In genomic region chr7:1473864-1474512, GRCh38 we compare ENCODE assay signal across 9 cellular contexts. TPM values are rescaled to one million over a fixed set of nuclear protein-coding genes. Genes with fewer than 3 reads are reported as not detected.
DNase-seq lines count a peak whose midpoint lies in the region; ATAC-seq, FAIRE-seq and TF ChIP-seq lines count a peak whose summit lies in the region.
"Had no signal": no experiment of that assay in that cellular context is flagged by ENCODE, and none has a peak within 500 bp of the region (broad histone marks: within the 10 kb centered on the region; RNA-seq: fewer than 3 reads in every experiment).

No MANE protein-coding gene starts in this region.

- H4K5ac ChIP-seq in IMR-90 (ENCODE audit: low read depth, low read length): no peak overlapping the region
- no peak overlapping the region for H4K5ac ChIP-seq in H1 (ENCODE audit: insufficient read length, low read depth, low read length)
- no peak overlapping the region for H4K5ac ChIP-seq in mesendoderm (ENCODE audit: low read length)

- H2AFZ ChIP-seq in IMR-90 (replicated peaks; ENCODE audit: low read length, poor library complexity) (peak overlapping the region; percentile 76), H1 (ENCODE audit: low read length) (no peak overlapping the region)

- H2AK5ac ChIP-seq in IMR-90 (ENCODE audit: low read depth, low read length) (no peak overlapping the region; the same call in 1 of the 2 replicates), H1 (ENCODE audit: low read depth, low read length) (no peak overlapping the region), mesendoderm (ENCODE audit: low read length) (no peak overlapping the region)

- H2BK20ac ChIP-seq in IMR-90 (ENCODE audit: low read depth, low read length): no peak overlapping the region
- H2BK20ac ChIP-seq in H1 (ENCODE audit: low read length): no peak overlapping the region

- no peak overlapping the region for H2BK120ac ChIP-seq in IMR-90 (ENCODE audit: low read depth, low read length)
- no peak overlapping the region for H2BK120ac ChIP-seq in H1 (replicated peaks; ENCODE audit: low read depth, low read length)
- no peak overlapping the region for H2BK120ac ChIP-seq in mesendoderm (ENCODE audit: low read depth, low read length)

- peak; percentile 77 for DNase-seq in EL
- DNase-seq in IMR-90: peak; percentile 79
- peak; percentile 94 for DNase-seq in NT2/D1 (ENCODE audit: low read depth, low spot score)
- DNase-seq in activated CD8-positive, alpha-beta memory T cell treated with anti-CD3 and anti-CD28 coated beads, Interleukin-2, amount 10 ng/mL, durations not matched to agents 7 days and 5 days: peak; percentile 91
- peak; percentile 93 to 94 for DNase-seq in H1 (ENCODE audit: low read depth in 1 of 2, low spot score in 2 of 2)
- DNase-seq in mesendoderm: peak; percentile 92
- DNase-seq in stimulated activated CD8-positive, alpha-beta memory T cell treated with anti-CD3 and anti-CD28 coated beads, Interleukin-15, amount 100 ng/mL, for 48 hours (ENCODE audit: low read depth in 2 of 2): peak; percentile 72 to 74

- H4K20me1 ChIP-seq in IMR-90 (ENCODE audit: insufficient read depth, low read length): peaks cover 3% of the 10 kb centered on the region; the same call in 1 of the 2 replicates
- peaks cover 0 to 17% of the 10 kb centered on the region in 2 experiments for H4K20me1 ChIP-seq in H1 (replicated peaks in 1 of 2; ENCODE audit: control insufficient read depth in 1 of 2, insufficient read depth in 2 of 2, low read length in 2 of 2)

- H3K27ac Mint-ChIP-seq in activated CD8-positive, alpha-beta memory T cell treated with anti-CD3 and anti-CD28 coated beads, Interleukin-2, amount 10 ng/mL, durations not matched to agents 7 days and 5 days: no peak overlapping the region
- H3K27ac Mint-ChIP-seq: dendritic cell treated with granulocyte-macrophage colony-stimulating factor and Interleukin-4, amounts not matched to agents 40 ng/mL and 50 ng/mL, for 4 days had no signal

- intact Hi-C loops in IMR-90 (cut with micrococcal nuclease): loop anchor here (2.0 to 5.0 kb wide), 2 partner anchors 41 to 282 kb away; no protein-coding TSS in a partner anchor

- H3K9me3 Mint-ChIP-seq in activated CD8-positive, alpha-beta memory T cell treated with anti-CD3 and anti-CD28 coated beads, Interleukin-2, amount 10 ng/mL, durations not matched to agents 7 days and 5 days (ENCODE audit: low read depth): no peaks in the 10 kb centered on the region
- H3K9me3 Mint-ChIP-seq: dendritic cell treated with granulocyte-macrophage colony-stimulating factor and Interleukin-4, amounts not matched to agents 40 ng/mL and 50 ng/mL, for 4 days had no signal

- in situ Hi-C loops in IMR-90 (cut with MboI; ENCODE audit: low sequenced_read_pairs): no loop called here

- H3K4me1 ChIP-seq in IMR-90 (ENCODE audit: control insufficient read depth, insufficient read depth, low read length) (no peaks in the 10 kb centered on the region), NT2/D1 (ENCODE audit: insufficient read depth, insufficient read length) (peaks cover 10% of the 10 kb centered on the region), H1 (replicated peaks in 1 of 4; ENCODE audit: control insufficient read depth in 3 of 4, insufficient read depth in 4 of 4, low read length in 3 of 4) (no peaks in the 10 kb centered on the region; a peak in 1 of 7 replicates), mesendoderm (ENCODE audit: control insufficient read depth, low read depth, low read length) (no peaks in the 10 kb centered on the region)

- peak overlapping the region; percentile 44 for H2AK9ac ChIP-seq in IMR-90 (replicated peaks; ENCODE audit: low read depth, low read length, poor library complexity)

- no peaks in the 10 kb centered on the region for H3K27me3 ChIP-seq in IMR-90 (ENCODE audit: control insufficient read depth, insufficient read depth, low read length)
- no peaks in the 10 kb centered on the region for H3K27me3 ChIP-seq in NT2/D1 (ENCODE audit: insufficient read depth, insufficient read length)
- H3K27me3 ChIP-seq in H1 (replicated peaks in 1 of 4; ENCODE audit: control insufficient read depth in 3 of 4, extremely low read depth in 1 of 4, insufficient read depth in 3 of 4, low read length in 3 of 4): no peaks in the 10 kb centered on the region
- H3K27me3 ChIP-seq in mesendoderm (ENCODE audit: insufficient read depth, low read length, poor library complexity): no peaks in the 10 kb centered on the region

- peaks cover 69% of the 10 kb centered on the region for H3K36me3 ChIP-seq in IMR-90 (ENCODE audit: control insufficient read depth, insufficient read depth, low read length)
- H3K36me3 ChIP-seq in NT2/D1 (ENCODE audit: insufficient read depth, insufficient read length, low read length): peaks cover 99% of the 10 kb centered on the region
- peaks cover 12 to 83% (median 18%) of the 10 kb centered on the region in 4 experiments for H3K36me3 ChIP-seq in H1 (ENCODE audit: control insufficient read depth in 2 of 4, insufficient read depth in 4 of 4, low read length in 3 of 4)
- peaks cover 6% of the 10 kb centered on the region for H3K36me3 ChIP-seq in mesendoderm (ENCODE audit: control insufficient read depth, insufficient read depth, low read length)

- no peak overlapping the region for H3K18ac ChIP-seq in IMR-90 (ENCODE audit: low read depth, low read length)
- H3K18ac ChIP-seq in H1 (ENCODE audit: extremely low read depth, low read length): no peak overlapping the region
- no peak overlapping the region for H3K18ac ChIP-seq in mesendoderm (ENCODE audit: low read length)

- no peak overlapping the region for H3K56ac ChIP-seq in IMR-90 (ENCODE audit: extremely low read depth, insufficient read depth, low read length)
- no peak overlapping the region for H3K56ac ChIP-seq in H1 (replicated peaks; ENCODE audit: insufficient read length, low read depth, low read length)
- no peak overlapping the region for H3K56ac ChIP-seq in mesendoderm (ENCODE audit: low read length)

- no peak for TF ChIP-seq EP300 in H1 (IDR thresholded peaks at IDR 0.05; ENCODE audit: borderline replicate concordance in 1 of 2, low read depth in 2 of 2, low read length in 2 of 2)

- POLR2A ChIA-PET in IMR-90 (lab: Charles Lee; ENCODE audit: unreplicated experiment) (no interaction called here), H1 (lab: Charles Lee; ENCODE audit: partially characterized antibody) (interaction anchor here (0.6 to 7.4 kb wide), 11 partner anchors 9 to 542 kb away, joined by 3 to 43 read pairs (median 5); no protein-coding TSS in a partner anchor)

- no peak overlapping the region for H2BK12ac ChIP-seq in H1 (ENCODE audit: low read depth, low read length)

- H4K91ac ChIP-seq in IMR-90 (ENCODE audit: insufficient read depth, low read depth, low read length) (no peak overlapping the region), H1 (replicated peaks; ENCODE audit: insufficient read length, low read length) (no peak overlapping the region)

- no peak overlapping the region for H4K8ac ChIP-seq in IMR-90 (ENCODE audit: low read depth in 2 of 2, low read length in 2 of 2)
- H4K8ac ChIP-seq in H1 (ENCODE audit: extremely low read depth, insufficient read depth, low read length): no peak overlapping the region; the same call in 1 of the 2 replicates
- H4K8ac ChIP-seq in mesendoderm (ENCODE audit: low read depth, low read length): no peak overlapping the region

- no peak overlapping the region for H2BK5ac ChIP-seq in IMR-90 (ENCODE audit: low read depth, low read length, poor library complexity, severe bottlenecking)
- H2BK5ac ChIP-seq in H1 (ENCODE audit: low read depth, low read length): no peak overlapping the region
- no peak overlapping the region for H2BK5ac ChIP-seq in mesendoderm (ENCODE audit: low read length)

- peaks cover 3% of the 10 kb centered on the region for H3K36me3 Mint-ChIP-seq in activated CD8-positive, alpha-beta memory T cell treated with anti-CD3 and anti-CD28 coated beads, Interleukin-2, amount 10 ng/mL, durations not matched to agents 7 days and 5 days

- TF ChIP-seq POLR2A in IMR-90 (IDR thresholded peaks at IDR 0.05; ENCODE audit: low read depth, low read length): no peak
- TF ChIP-seq POLR2A in H1 (IDR thresholded peaks at IDR 0.05; ENCODE audit: control extremely low read depth in 1 of 2, low read depth in 2 of 2, low read length in 2 of 2): no peak

- H3K27ac ChIP-seq in IMR-90 (ENCODE audit: insufficient read depth, low read length): no peak overlapping the region
- H3K27ac ChIP-seq in H1 (ENCODE audit: low read depth, low read length): no peak overlapping the region
- no peak overlapping the region for H3K27ac ChIP-seq in mesendoderm (ENCODE audit: low read depth, low read length)

- H3K4ac ChIP-seq in IMR-90 (ENCODE audit: low read depth, low read length) (no peak overlapping the region), H1 (replicated peaks; ENCODE audit: insufficient read length, low read depth, low read length) (no peak overlapping the region), mesendoderm (ENCODE audit: low read depth, low read length) (no peak overlapping the region)

- peak; percentile 86 for TF ChIP-seq RAD21 in IMR-90 (IDR thresholded peaks at IDR 0.05; ENCODE audit: low read length)
- TF ChIP-seq RAD21 in H1 (IDR thresholded peaks at IDR 0.05 in 1 of 2, conservative IDR thresholded peaks at IDR 0.05 in 1 of 2; ENCODE audit: low read depth in 2 of 2, low read length in 2 of 2): peak; percentile 82 to 85

- H2BK15ac ChIP-seq in IMR-90 (ENCODE audit: low read depth, low read length): no peak overlapping the region
- no peak overlapping the region for H2BK15ac ChIP-seq in H1 (ENCODE audit: low read length)
- H2BK15ac ChIP-seq in mesendoderm (replicated peaks; ENCODE audit: low read depth): no peak overlapping the region

- H3K4me3 ChIP-seq in IMR-90 (ENCODE audit: insufficient read depth, low read depth, low read length) (no peak overlapping the region), NT2/D1 (ENCODE audit: insufficient read length, low read depth) (no peak overlapping the region), H1 (ENCODE audit: extremely low read depth in 1 of 4, insufficient read depth in 2 of 4, low read depth in 3 of 4, low read length in 4 of 4) (no peak overlapping the region), mesendoderm (ENCODE audit: low read length) (no peak overlapping the region)

- H3K9me3 ChIP-seq in IMR-90 (ENCODE audit: control insufficient read depth, insufficient read depth, low read length) (no peaks in the 10 kb centered on the region), NT2/D1 (ENCODE audit: insufficient read depth, low read length) (no peaks in the 10 kb centered on the region), H1 (ENCODE audit: insufficient read depth in 2 of 2, low read depth in 1 of 2, low read length in 1 of 2) (no peaks in the 10 kb centered on the region)

- peak; percentile 94 for ATAC-seq in IMR-90 (ENCODE audit: low read depth)
- peak; percentile 89 for ATAC-seq in activated CD8-positive, alpha-beta memory T cell treated with anti-CD3 and anti-CD28 coated beads, Interleukin-2, amount 10 ng/mL, durations not matched to agents 7 days and 5 days
- no peak for ATAC-seq in HG02588 (IDR thresholded peaks at IDR 0.05; ENCODE audit: unreplicated experiment)

- peaks cover 11% of the 10 kb centered on the region for H3K4me1 Mint-ChIP-seq in activated CD8-positive, alpha-beta memory T cell treated with anti-CD3 and anti-CD28 coated beads, Interleukin-2, amount 10 ng/mL, durations not matched to agents 7 days and 5 days

- TF ChIP-seq CTCF in IMR-90 (conservative IDR thresholded peaks at IDR 0.05; ENCODE audit: low read depth, low read length) (peak; percentile 90), H1 (IDR thresholded peaks at IDR 0.05; ENCODE audit: control extremely low read depth in 1 of 3, insufficient read depth in 1 of 3, low read depth in 1 of 3, low read length in 3 of 3) (peak in 2 of 3 experiments; percentile 85 to 99; a peak in 3 of 4 replicates)

- CTCF ChIA-PET in IMR-90 (lab: Yijun Ruan, JAX) (interaction anchor here (0.8 to 1.5 kb wide), 3 partner anchors 13 to 61 kb away, joined by 3 to 8 read pairs (median 3); no protein-coding TSS in a partner anchor), H1 (lab: Charles Lee; ENCODE audit: partially characterized antibody) (interaction anchor here (0.6 to 4.5 kb wide), 42 partner anchors 8 to 409 kb away, joined by 3 to 38 read pairs (median 4); no protein-coding TSS in a partner anchor)
- CTCF ChIA-PET in activated CD8-positive, alpha-beta memory T cell treated with anti-CD3 and anti-CD28 coated beads, Interleukin-2, amount 10 ng/mL, durations not matched to agents 7 days and 5 days (lab: Charles Lee): interaction anchor here (0.6 to 2.2 kb wide), 25 partner anchors 10 to 659 kb away, joined by 3 to 14 read pairs (median 4); no protein-coding TSS in a partner anchor

- H3K79me2 ChIP-seq in H1 (ENCODE audit: control insufficient read depth in 1 of 2, insufficient read depth in 2 of 2, low read length in 2 of 2): no peaks in the 10 kb centered on the region
- H3K79me2 ChIP-seq in mesendoderm (ENCODE audit: control insufficient read depth, insufficient read depth, low read length): no peaks in the 10 kb centered on the region

- H3K4me2 ChIP-seq in IMR-90 (ENCODE audit: low read depth, low read length) (no peak overlapping the region), H1 (ENCODE audit: insufficient read depth in 1 of 2, low read depth in 2 of 2, low read length in 2 of 2) (no peak overlapping the region), mesendoderm (ENCODE audit: low read length) (no peak overlapping the region)

- no TSS peak for BruUV-seq in IMR-90 (replicated peaks; lab: Mats Ljungman, UMichigan)

- H3K23ac ChIP-seq in IMR-90 (ENCODE audit: low read depth, low read length) (no peak overlapping the region), H1 (ENCODE audit: insufficient read length) (no peak overlapping the region), mesendoderm (ENCODE audit: low read length) (no peak overlapping the region)

- H3K9ac ChIP-seq in IMR-90 (ENCODE audit: low read depth, low read length) (no peak overlapping the region), NT2/D1 (ENCODE audit: insufficient read length, low read depth) (peak overlapping the region; percentile 52), H1 (replicated peaks in 1 of 4; ENCODE audit: extremely low read depth in 1 of 4, low read depth in 3 of 4, low read length in 3 of 4) (no peak overlapping the region), mesendoderm (ENCODE audit: low read length) (no peak overlapping the region)

- H3K27me3 Mint-ChIP-seq in activated CD8-positive, alpha-beta memory T cell treated with anti-CD3 and anti-CD28 coated beads, Interleukin-2, amount 10 ng/mL, durations not matched to agents 7 days and 5 days: no peaks in the 10 kb centered on the region
- H3K27me3 Mint-ChIP-seq: dendritic cell treated with granulocyte-macrophage colony-stimulating factor and Interleukin-4, amounts not matched to agents 40 ng/mL and 50 ng/mL, for 4 days had no signal

- dilution Hi-C loops in IMR-90 (cut with HindIII; ENCODE audit: low sequenced_read_pairs, unreplicated experiment): no loop called here

- no peak overlapping the region for H3K14ac ChIP-seq in IMR-90 (replicated peaks; ENCODE audit: low read depth, low read length)
- H3K14ac ChIP-seq in H1 (ENCODE audit: insufficient read length): no peak overlapping the region

- H3K23me2 ChIP-seq in H1 (ENCODE audit: low read depth, low read length): no peaks in the 10 kb centered on the region

- no peaks in the 10 kb centered on the region for H3K9me1 ChIP-seq in IMR-90 (ENCODE audit: insufficient read depth, low read length)

- FAIRE-seq in H1 (lab: Jason Lieb, UNC): no peak

- 67% methylated on average over 11 of the region's 37 CpGs; no CpG with 5 or more reads in 1 of the 2 experiments for WGBS in IMR-90 (ENCODE audit: extremely low coverage in 2 of 2, insufficient read length in 1 of 2), 2 experiments
- 54% methylated on average over 19 of the region's 37 CpGs; no CpG with 5 or more reads in 1 of the 2 experiments for WGBS in H1 (ENCODE audit: extremely low coverage in 1 of 2, insufficient coverage in 1 of 2, insufficient read length in 1 of 2, insufficient replicate concordance in 2 of 2, low coverage in 1 of 2, low lambda C conversion rate in 2 of 2, missing lambda C conversion rate in 1 of 2), 2 experiments
- no CpG with 5 or more reads among the region's 37 CpGs for WGBS in mesendoderm (ENCODE audit: extremely low coverage, insufficient coverage, low lambda C conversion rate)

- H3K4me3 Mint-ChIP-seq in activated CD8-positive, alpha-beta memory T cell treated with anti-CD3 and anti-CD28 coated beads, Interleukin-2, amount 10 ng/mL, durations not matched to agents 7 days and 5 days: no peak overlapping the region
- H3K4me3 Mint-ChIP-seq: dendritic cell treated with granulocyte-macrophage colony-stimulating factor and Interleukin-4, amounts not matched to agents 40 ng/mL and 50 ng/mL, for 4 days had no signal

- H3K79me1 ChIP-seq in IMR-90 (ENCODE audit: low read depth in 1 of 2, low read length in 2 of 2) (no peaks in the 10 kb centered on the region), H1 (ENCODE audit: low read depth, low read length) (no peaks in the 10 kb centered on the region), mesendoderm (ENCODE audit: low read length) (no peaks in the 10 kb centered on the region)

RNA-seq across cellular contexts. Expression of gene MICALL2, which starts 14.7 kb away (rescaled TPM):
- 6.1 and 6.6 TPM in 2 replicates for total RNA-seq in IMR-90 (2012; rRNA removed)
- polyA plus RNA-seq in IMR-90 (2012; rRNA removed): 34.1 and 37.2 TPM in 2 replicates
- 14.3 and 22.8 TPM in 2 replicates for polyA plus RNA-seq in IMR-90 (2012; cell fraction: cytosol; rRNA removed)
- polyA plus RNA-seq in IMR-90 (2012; cell fraction: nucleus; rRNA removed; ENCODE audit: low replicate concordance): 294 and 597 TPM in 2 replicates
- 1 to 10 TPM; 2.1 to 2.2 TPM for total RNA-seq in activated CD8-positive, alpha-beta memory T cell treated with anti-CD3 and anti-CD28 coated beads, Interleukin-2, amount 10 ng/mL, durations not matched to agents 7 days and 5 days
- 7.7 and 8.5 TPM in 2 replicates for total RNA-seq in H1 (2021; fragmentation: NEBNext Ultra II Directional; extraction: Animal tissue kit (Norgen Biotek cat#: 25700))
- 5.3 and 7.4 TPM in 2 replicates for polyA plus RNA-seq in H1 (2011; rRNA removed)
- polyA plus RNA-seq in H1 (2011; cell fraction: cytosol; rRNA removed): 7.2 TPM
- 64.5 TPM for polyA plus RNA-seq in H1 (2011; cell fraction: nucleus; rRNA removed)
- polyA plus RNA-seq in H1 (2012, experiment 1 of 2): 4.7 to 12.0 TPM (median 11.0 TPM) in 4 replicates
- polyA plus RNA-seq in H1 (2012, experiment 2 of 2): 4.4 TPM
- 8.1 TPM for polyA plus RNA-seq in H1 (2013, experiment 1 of 2)
- polyA plus RNA-seq in H1 (2013, experiment 2 of 2): 6.8 TPM
- polyA minus RNA-seq in H1 (2011; rRNA and poly(A)+ RNA removed): 8.8 and 9.6 TPM in 2 replicates
- 5.7 TPM for polyA minus RNA-seq in H1 (2011; cell fraction: cytosol; rRNA and poly(A)+ RNA removed)
- polyA minus RNA-seq in H1 (2011; cell fraction: nucleus; rRNA and poly(A)+ RNA removed): 14.6 TPM
- 4.0 TPM for polyA plus RNA-seq in mesendoderm (2013, experiment 1 of 2)
- polyA plus RNA-seq in mesendoderm (2013, experiment 2 of 2): 3.6 TPM

RNA-seq across cellular contexts. Expression of gene INTS1, which starts 30.2 kb away (rescaled TPM):
- 9.3 and 10.0 TPM in 2 replicates for total RNA-seq in IMR-90 (2012; rRNA removed)
- polyA plus RNA-seq in IMR-90 (2012; rRNA removed) (40.1 and 47.1 TPM in 2 replicates), H1 (2011; rRNA removed) (76.9 and 115 TPM in 2 replicates)
- 32.2 and 35.8 TPM in 2 replicates for polyA plus RNA-seq in IMR-90 (2012; cell fraction: cytosol; rRNA removed)
- polyA plus RNA-seq in IMR-90 (2012; cell fraction: nucleus; rRNA removed; ENCODE audit: low replicate concordance): 80.3 and 296 TPM in 2 replicates
- total RNA-seq in activated CD8-positive, alpha-beta memory T cell treated with anti-CD3 and anti-CD28 coated beads, Interleukin-2, amount 10 ng/mL, durations not matched to agents 7 days and 5 days: 100 to 1,000 TPM in 1 of 2 experiments, 10 to 100 TPM in 1; 97.5 to 102 TPM
- total RNA-seq in H1 (2021; fragmentation: NEBNext Ultra II Directional; extraction: Animal tissue kit (Norgen Biotek cat#: 25700)): 104 and 116 TPM in 2 replicates
- 49.6 TPM for polyA plus RNA-seq in H1 (2011; cell fraction: cytosol; rRNA removed)
- polyA plus RNA-seq in H1 (2011; cell fraction: nucleus; rRNA removed): 250 TPM
- 41.9 to 92.6 TPM (median 87.4 TPM) in 4 replicates for polyA plus RNA-seq in H1 (2012, experiment 1 of 2)
- 126 TPM for polyA plus RNA-seq in H1 (2012, experiment 2 of 2)
- polyA plus RNA-seq in H1 (2013, experiment 1 of 2): 56.2 TPM
- polyA plus RNA-seq in H1 (2013, experiment 2 of 2): 50.8 TPM
- polyA minus RNA-seq in H1 (2011; rRNA and poly(A)+ RNA removed): 37.2 and 46.1 TPM in 2 replicates
- 61.9 TPM for polyA minus RNA-seq in H1 (2011; cell fraction: cytosol; rRNA and poly(A)+ RNA removed)
- 96.2 TPM for polyA minus RNA-seq in H1 (2011; cell fraction: nucleus; rRNA and poly(A)+ RNA removed)
- polyA plus RNA-seq in mesendoderm (2013, experiment 1 of 2): 31.6 TPM
- polyA plus RNA-seq in mesendoderm (2013, experiment 2 of 2): 33.7 TPM

RNA-seq across cellular contexts. Expression of gene MAFK, which starts 56.5 kb away (rescaled TPM):
- 16.4 and 19.2 TPM in 2 replicates for total RNA-seq in IMR-90 (2012; rRNA removed)
- polyA plus RNA-seq in IMR-90 (2012; rRNA removed): 27.1 and 27.9 TPM in 2 replicates
- polyA plus RNA-seq in IMR-90 (2012; cell fraction: cytosol; rRNA removed): 9.3 and 16.3 TPM in 2 replicates
- polyA plus RNA-seq in IMR-90 (2012; cell fraction: nucleus; rRNA removed; ENCODE audit: low replicate concordance): 216 and 262 TPM in 2 replicates
- 10 to 100 TPM; 22.4 to 22.9 TPM for total RNA-seq in activated CD8-positive, alpha-beta memory T cell treated with anti-CD3 and anti-CD28 coated beads, Interleukin-2, amount 10 ng/mL, durations not matched to agents 7 days and 5 days
- 16.8 and 17.3 TPM in 2 replicates for total RNA-seq in H1 (2021; fragmentation: NEBNext Ultra II Directional; extraction: Animal tissue kit (Norgen Biotek cat#: 25700))
- 5.5 and 6.9 TPM in 2 replicates for polyA plus RNA-seq in H1 (2011; rRNA removed)
- polyA plus RNA-seq in H1 (2011; cell fraction: cytosol; rRNA removed): 7.6 TPM
- polyA plus RNA-seq in H1 (2011; cell fraction: nucleus; rRNA removed): 27.0 TPM
- 9.8 to 15.5 TPM (median 13.5 TPM) in 4 replicates for polyA plus RNA-seq in H1 (2012, experiment 1 of 2)
- polyA plus RNA-seq in H1 (2012, experiment 2 of 2): 8.5 TPM
- polyA plus RNA-seq in H1 (2013, experiment 1 of 2): 7.6 TPM
- 7.8 TPM for polyA plus RNA-seq in H1 (2013, experiment 2 of 2)
- 2.3 and 2.4 TPM in 2 replicates for polyA minus RNA-seq in H1 (2011; rRNA and poly(A)+ RNA removed)
- polyA minus RNA-seq in H1 (2011; cell fraction: cytosol; rRNA and poly(A)+ RNA removed): 8.1 TPM
- polyA minus RNA-seq in H1 (2011; cell fraction: nucleus; rRNA and poly(A)+ RNA removed): 7.7 TPM
- polyA plus RNA-seq in mesendoderm (2013, experiment 1 of 2): 5.8 TPM
- polyA plus RNA-seq in mesendoderm (2013, experiment 2 of 2): 5.8 TPM
